Comparison of ENCODE assay signal across 1 cellular context in genomic region chr17:12288007-12288406, GRCh38.
TF ChIP-seq lines count a peak whose summit lies in the region.

No MANE protein-coding gene starts in this region.

TF ChIP-seq in HepG2, 621 proteins besides CTCF, POLR2A, EP300 and RAD21:
- TF ChIP-seq CREB3 (CRISPR knock-in tag; IDR thresholded peaks at IDR 0.05) = no peak
- no peak for TF ChIP-seq IRF9 (CRISPR knock-in tag; IDR thresholded peaks at IDR 0.05; ENCODE audit: borderline replicate concordance)
- no peak for TF ChIP-seq HNRNPK (IDR thresholded peaks at IDR 0.05; ENCODE audit: low read depth, low read length, poor library complexity, severe bottlenecking)
- TF ChIP-seq DBP (CRISPR knock-in tag; IDR thresholded peaks at IDR 0.05; ENCODE audit: not compliant biosample characterization) = no peak
- TF ChIP-seq NR1H2 (CRISPR knock-in tag; IDR thresholded peaks at IDR 0.05; ENCODE audit: borderline replicate concordance, low read depth) = no peak
- TF ChIP-seq GFI1 (CRISPR knock-in tag; IDR thresholded peaks at IDR 0.05; ENCODE audit: borderline replicate concordance) = no peak
- no peak for TF ChIP-seq ZBTB25 (CRISPR knock-in tag; IDR thresholded peaks at IDR 0.05)
- TF ChIP-seq CEBPB (IDR thresholded peaks at IDR 0.05; ENCODE audit: borderline replicate concordance, low read depth, low read length) = peak; percentile 61; the same call in 1 of the 2 replicates
TF ChIP-seq in HepG2: peak in this region for 1.
